In genomic region chr15:53482055-53482454, GRCh38 we compare ENCODE assay signal across 1 cellular context.
TF ChIP-seq lines count a peak whose summit lies in the region.

No MANE protein-coding gene starts in this region.

TF ChIP-seq in SK-N-SH treated with all-trans-retinoic acid at 6 μM for 48 hours, 23 proteins besides CTCF, POLR2A, EP300 and RAD21 (continued from another document):
- no peak for TF ChIP-seq TSHZ2 (CRISPR knock-in tag; IDR thresholded peaks at IDR 0.05)
- no peak for TF ChIP-seq CSDC2 (CRISPR knock-in tag; IDR thresholded peaks at IDR 0.05)
- TF ChIP-seq TOX (CRISPR knock-in tag; IDR thresholded peaks at IDR 0.05; ENCODE audit: borderline replicate concordance) = no peak
TF ChIP-seq in SK-N-SH treated with all-trans-retinoic acid at 6 μM for 48 hours: peak in this region for 0.
